Comparison of ENCODE assay signal across 1 cellular context in genomic region chr22:37420656-37421467, GRCh38.
TF ChIP-seq lines count a peak whose summit lies in the region.

No MANE protein-coding gene starts in this region.

TF ChIP-seq in IMR-90, 13 proteins besides CTCF, POLR2A, EP300 and RAD21:
- TF ChIP-seq CHD1 (IDR thresholded peaks at IDR 0.05; ENCODE audit: low read depth, low read length) (no peak), MAZ (IDR thresholded peaks at IDR 0.05; ENCODE audit: borderline replicate concordance, low read depth, low read length) (no peak), CEBPB (IDR thresholded peaks at IDR 0.05; ENCODE audit: low read depth, low read length) (0 out of 2 replicates have a peak, but pooled peaks have one; percentile 24), MXI1 (IDR thresholded peaks at IDR 0.05; ENCODE audit: borderline replicate concordance, low read depth, low read length) (no peak), RCOR1 (IDR thresholded peaks at IDR 0.05; ENCODE audit: insufficient replicate concordance, low read length) (no peak)
